Comparison of ENCODE assay signal across 26 cellular contexts in genomic region chr7:132819648-132820047, GRCh38.
A peak's percentile ranks its signal among the peaks of the same experiment; 100 is the strongest.
DNase-seq lines count a peak whose midpoint lies in the region; ATAC-seq and TF ChIP-seq lines count a peak whose summit lies in the region.
"Had no signal": no experiment of that assay in that cellular context is flagged by ENCODE, and none has a peak within 500 bp of the region (broad histone marks: within the 10 kb centered on the region; RNA-seq: fewer than 3 reads in every experiment).

No MANE protein-coding gene starts in this region.

- H3K27ac Mint-ChIP-seq in WTC11 (peak overlapping the region; percentile 5), endodermal cell (no peak overlapping the region)
- H3K27ac Mint-ChIP-seq: CD4-positive, alpha-beta memory T cell; CD8-positive, alpha-beta memory T cell had no signal

- no peak overlapping the region for H3K4ac ChIP-seq in trophoblast cell (ENCODE audit: low read depth, low read length)

- no peak overlapping the region for H3K18ac ChIP-seq in trophoblast cell (ENCODE audit: low read length)

- CTCF ChIA-PET in WTC11 (lab: Charles Lee): no interaction called here
- CTCF ChIA-PET in mammary epithelial cell (lab: Charles Lee; ENCODE audit: low non-redundant PET): no interaction called here

- H3K9me3 Mint-ChIP-seq in WTC11 (no peaks in the 10 kb centered on the region), endodermal cell (no peaks in the 10 kb centered on the region)
- H3K9me3 Mint-ChIP-seq: CD14-positive monocyte; CD4-positive, CD25-positive, alpha-beta regulatory T cell; CD8-positive, alpha-beta memory T cell had no signal

- H4K12ac ChIP-seq in trophoblast cell (ENCODE audit: low read depth, low read length): no peak overlapping the region

- no peaks in the 10 kb centered on the region for H3K27me3 Mint-ChIP-seq in WTC11 (ENCODE audit: low read depth)
- H3K27me3 Mint-ChIP-seq in endodermal cell (ENCODE audit: insufficient read depth): no peaks in the 10 kb centered on the region
- H3K27me3 Mint-ChIP-seq: CD4-positive, alpha-beta memory T cell; CD4-positive, CD25-positive, alpha-beta regulatory T cell; CD8-positive, alpha-beta memory T cell had no signal

- POLR2A ChIA-PET in WTC11 (lab: Charles Lee): no interaction called here

- peaks cover 9% of the 10 kb centered on the region for H3K4me1 Mint-ChIP-seq in WTC11
- peaks cover 38% of the 10 kb centered on the region for H3K4me1 Mint-ChIP-seq in endodermal cell
- H3K4me1 Mint-ChIP-seq: CD14-positive monocyte had no signal

- H4K91ac ChIP-seq in trophoblast cell (ENCODE audit: low read depth, low read length): no peak overlapping the region

- no peak overlapping the region for H2BK120ac ChIP-seq in trophoblast cell (ENCODE audit: insufficient read depth, low read length, poor library complexity)

- no peak overlapping the region for H2BK12ac ChIP-seq in trophoblast cell (ENCODE audit: low read length)

- H3K4me3 Mint-ChIP-seq in WTC11: no peak overlapping the region
- H3K4me3 Mint-ChIP-seq in endodermal cell: no peak overlapping the region
- H3K4me3 Mint-ChIP-seq: CD14-positive monocyte; CD4-positive, alpha-beta memory T cell; CD4-positive, CD25-positive, alpha-beta regulatory T cell; CD8-positive, alpha-beta memory T cell had no signal

- no peaks in the 10 kb centered on the region for H3K79me2 ChIP-seq in trophoblast cell (ENCODE audit: control insufficient read depth, insufficient read depth, low read length, poor library complexity)
- H3K79me2 ChIP-seq in mammary epithelial cell (ENCODE audit: insufficient read depth, low read length): no peaks in the 10 kb centered on the region

- no peak for TF ChIP-seq CTCF in WTC11 (IDR thresholded peaks at IDR 0.05)
- TF ChIP-seq CTCF in endodermal cell (conservative IDR thresholded peaks at IDR 0.05): peak; percentile 32
- TF ChIP-seq CTCF in suprapubic skin (IDR thresholded peaks at IDR 0.05): no peak
- TF ChIP-seq CTCF in mammary epithelial cell (conservative IDR thresholded peaks at IDR 0.05 in 1 of 2, IDR thresholded peaks at IDR 0.05 in 1 of 2; ENCODE audit: extremely low read depth in 1 of 2, insufficient read depth in 1 of 2, low read depth in 1 of 2, low read length in 2 of 2): no peak

- H3K9ac ChIP-seq in endodermal cell (ENCODE audit: extremely low read depth, low read length, poor library complexity, severe bottlenecking) (no peak overlapping the region), trophoblast cell (ENCODE audit: low read length) (no peak overlapping the region), mammary epithelial cell (ENCODE audit: insufficient read depth, low read length) (no peak overlapping the region)
- H3K9ac ChIP-seq: BLaER1 had no signal

- dilution Hi-C loops in mammary epithelial cell (cut with HindIII; ENCODE audit: low sequenced_read_pairs): no loop called here

- no peaks in the 10 kb centered on the region for H3K79me1 ChIP-seq in trophoblast cell (ENCODE audit: low read length)

- H2BK5ac ChIP-seq in trophoblast cell (ENCODE audit: low read depth, low read length, poor library complexity): no peak overlapping the region

- DNase-seq in H7: peak; percentile 21
- no peak for DNase-seq in WTC11 (ENCODE audit: low spot score)
- peak; percentile 49 for DNase-seq in endodermal cell
- DNase-seq in trophoblast cell: no peak
- DNase-seq in suprapubic skin (ENCODE audit: low spot score in 2 of 2): no peak
- DNase-seq in SW480 (ENCODE audit: low spot score): no peak
- no peak for DNase-seq in NCI-H2029 (lab: John Stamatoyannopoulos, UW)
- DNase-seq in mammary epithelial cell: no peak
- DNase-seq: 8988T; ACHN; BE2C; C1 segment of cervical spinal cord; CD4-positive, alpha-beta memory T cell; CD4-positive, CD25-positive, alpha-beta regulatory T cell; CD8-positive, alpha-beta memory T cell; COR-L47; DMS 273 treated with DMSO at 0.1 percent for 48 hours; DMS153; DMS53; DMS79; DND-41; EL; GDM1 had no signal

- WGBS in endodermal cell (ENCODE audit: insufficient coverage in 1 of 2, insufficient read length in 1 of 2), 2 experiments: 84% methylated on average over 7 of the region's 7 CpGs; no CpG with 5 or more reads in 1 of the 2 experiments
- no CpG with 5 or more reads among the region's 7 CpGs for WGBS in trophoblast cell (ENCODE audit: extremely low coverage, insufficient coverage, insufficient read length)
- 94% methylated on average over 7 of the region's 7 CpGs for WGBS in suprapubic skin
- 94% methylated on average over 7 of the region's 7 CpGs for WGBS in mammary epithelial cell (ENCODE audit: low coverage, missing lambda C conversion rate)

- in situ Hi-C loops in mammary epithelial cell (cut with MboI; ENCODE audit: low sequenced_read_pairs in 2 of 2): no loop called here

- no peak overlapping the region for H3K4me2 ChIP-seq in trophoblast cell (ENCODE audit: low read length)
- no peak overlapping the region for H3K4me2 ChIP-seq in mammary epithelial cell (ENCODE audit: insufficient read depth, low read depth, low read length)
- H3K4me2 ChIP-seq: BLaER1 had no signal

- peak overlapping the region; percentile 100 for H3K23ac ChIP-seq in trophoblast cell (ENCODE audit: low read length)

- no peak overlapping the region for H2AK5ac ChIP-seq in trophoblast cell (ENCODE audit: low read length)

- H3K4me1 ChIP-seq in endodermal cell (ENCODE audit: control insufficient read depth, insufficient read depth, low read length) (peaks cover 16% of the 10 kb centered on the region), trophoblast cell (ENCODE audit: control insufficient read depth in 1 of 2, insufficient read depth in 2 of 2, low read length in 2 of 2) (no peaks in the 10 kb centered on the region), suprapubic skin (no peaks in the 10 kb centered on the region), mammary epithelial cell (ENCODE audit: insufficient read depth, low read length) (no peaks in the 10 kb centered on the region)

- no peak overlapping the region for H3K27ac ChIP-seq in endodermal cell (ENCODE audit: low read depth, low read length)
- no peak overlapping the region for H3K27ac ChIP-seq in trophoblast cell (ENCODE audit: low read depth, low read length)
- H3K27ac ChIP-seq in suprapubic skin: no peak overlapping the region
- H3K27ac ChIP-seq in mammary epithelial cell (ENCODE audit: insufficient read depth, low read depth, low read length): no peak overlapping the region
- H3K27ac ChIP-seq: BLaER1 had no signal

- no peak for TF ChIP-seq EP300 in suprapubic skin (IDR thresholded peaks at IDR 0.05)

- TF ChIP-seq POLR2A in suprapubic skin (IDR thresholded peaks at IDR 0.05): no peak

- H2AFZ ChIP-seq in trophoblast cell (ENCODE audit: insufficient read depth, low read length, poor library complexity) (no peak overlapping the region), mammary epithelial cell (ENCODE audit: low read depth, low read length) (no peak overlapping the region)

- H4K8ac ChIP-seq in trophoblast cell (ENCODE audit: low read depth, low read length): no peak overlapping the region

- H3K36me3 ChIP-seq in H7 (replicated peaks; ENCODE audit: control insufficient read depth, insufficient read depth, low read length) (no peaks in the 10 kb centered on the region), endodermal cell (ENCODE audit: control insufficient read depth, insufficient read depth, low read length) (no peaks in the 10 kb centered on the region), trophoblast cell (ENCODE audit: control insufficient read depth in 1 of 2, insufficient read depth in 2 of 2, low read length in 2 of 2) (no peaks in the 10 kb centered on the region), suprapubic skin (no peaks in the 10 kb centered on the region), mammary epithelial cell (ENCODE audit: insufficient read depth, low read length) (no peaks in the 10 kb centered on the region)
- H3K36me3 ChIP-seq: BE2C had no signal

- H3K4me3 ChIP-seq in H7 (ENCODE audit: insufficient read depth, low read depth, low read length): no peak overlapping the region
- H3K4me3 ChIP-seq in endodermal cell (ENCODE audit: low read length): no peak overlapping the region
- H3K4me3 ChIP-seq in trophoblast cell (ENCODE audit: low read depth, low read length): no peak overlapping the region
- H3K4me3 ChIP-seq in suprapubic skin: no peak overlapping the region
- no peak overlapping the region for H3K4me3 ChIP-seq in mammary epithelial cell (replicated peaks in 1 of 3; ENCODE audit: insufficient read depth in 1 of 3, low read depth in 2 of 3, low read length in 3 of 3)
- H3K4me3 ChIP-seq: BLaER1, GM12878 had no signal

- BruUV-seq in mammary epithelial cell (replicated peaks; lab: Mats Ljungman, UMichigan): no TSS peak

- H3K36me3 Mint-ChIP-seq in WTC11: 0 out of 2 replicates have a peak, but pooled peaks cover 1% of the 10 kb centered on the region
- H3K36me3 Mint-ChIP-seq in endodermal cell (ENCODE audit: low read depth): peaks cover 2% of the 10 kb centered on the region

- no peak overlapping the region for H3K14ac ChIP-seq in trophoblast cell (ENCODE audit: low read length)

- no peaks in the 10 kb centered on the region for H4K20me1 ChIP-seq in mammary epithelial cell (ENCODE audit: insufficient read depth, low read length)
- H4K20me1 ChIP-seq: BLaER1 had no signal

- intact Hi-C loops in mammary epithelial cell (cut with micrococcal nuclease): no loop called here

- H3K27me3 ChIP-seq in H7 (ENCODE audit: control insufficient read depth, insufficient read depth, low read length) (no peaks in the 10 kb centered on the region), endodermal cell (ENCODE audit: control insufficient read depth, insufficient read depth, low read length, poor library complexity, severe bottlenecking) (no peaks in the 10 kb centered on the region), trophoblast cell (ENCODE audit: insufficient read depth, low read length) (no peaks in the 10 kb centered on the region), suprapubic skin (no peaks in the 10 kb centered on the region), mammary epithelial cell (ENCODE audit: insufficient read depth, low read length) (no peaks in the 10 kb centered on the region)
- H3K27me3 ChIP-seq: BE2C, BLaER1 had no signal

- H3K9me3 ChIP-seq in endodermal cell (ENCODE audit: control insufficient read depth, low read length) (no peaks in the 10 kb centered on the region), trophoblast cell (ENCODE audit: insufficient read depth, low read depth, low read length) (peaks cover 1% of the 10 kb centered on the region), suprapubic skin (no peaks in the 10 kb centered on the region), mammary epithelial cell (replicated peaks; ENCODE audit: insufficient read depth, low read length) (no peaks in the 10 kb centered on the region)
- H3K9me3 ChIP-seq: BE2C, BLaER1 had no signal

- peak; percentile 60; the same call in 1 of the 2 replicates for ATAC-seq in WTC11
- ATAC-seq: GM12878 had no signal

TF ChIP-seq in WTC11, 78 proteins besides CTCF, POLR2A, EP300 and RAD21 (continues in another document):
- no peak for TF ChIP-seq CREB1 (CRISPR knock-in tag; IDR thresholded peaks at IDR 0.05)
- TF ChIP-seq TEAD4 (CRISPR knock-in tag; IDR thresholded peaks at IDR 0.05): no peak
- no peak for TF ChIP-seq FOXK1 (CRISPR knock-in tag; IDR thresholded peaks at IDR 0.05)
- TF ChIP-seq EMX1 (CRISPR knock-in tag; IDR thresholded peaks at IDR 0.05): no peak
- TF ChIP-seq MAX (CRISPR knock-in tag; IDR thresholded peaks at IDR 0.05): no peak

Comparison
In these comparisons a context has a peak if more than half of its experiments do, and no peak if none do; other contexts are left out.
1. DNase-seq: peak in H7 (single experiment) and endodermal cell (single experiment); none in WTC11 (single experiment), trophoblast cell (0 of 2), suprapubic skin (0 of 2), SW480 (single experiment), NCI-H2029 (single experiment) and mammary epithelial cell (single experiment).